ENCODE assay signal across 9 cellular contexts in the genomic region with DNA sequence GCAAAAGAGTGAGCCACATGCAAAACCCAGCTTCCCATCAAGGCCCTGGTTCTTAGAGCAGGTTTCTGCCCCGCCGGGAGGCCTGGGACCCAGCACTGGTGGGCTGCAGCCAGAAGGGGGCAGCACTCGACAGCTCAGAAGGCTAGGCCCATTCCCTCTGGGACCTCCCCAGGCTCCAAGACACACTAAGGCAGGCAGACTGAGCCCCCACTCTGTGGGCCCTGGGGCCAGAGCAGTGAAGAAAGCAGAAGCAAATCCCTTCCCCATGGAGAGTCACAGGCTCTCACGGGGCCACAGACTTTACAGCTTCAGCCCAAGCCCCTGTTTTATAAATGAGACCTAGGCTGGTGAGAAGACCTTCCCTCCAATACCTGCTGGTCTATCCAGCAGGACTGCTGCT.
DNase-seq lines count a peak whose midpoint lies in the region; TF ChIP-seq lines count a peak whose summit lies in the region.
"Had no signal": no experiment of that assay in that cellular context is flagged by ENCODE, and none has a peak within 500 bp of the region (broad histone marks: within the 10 kb centered on the region; RNA-seq: fewer than 3 reads in every experiment).

No MANE protein-coding gene starts in this region.

- no peaks in the 10 kb centered on the region for H3K9me2 ChIP-seq in MM.1S (replicated peaks; ENCODE audit: insufficient read depth, low read length)

- no peaks in the 10 kb centered on the region for H3F3A ChIP-seq in MM.1S (ENCODE audit: insufficient read depth, low read length)

- DNase-seq in DMS79 treated with DMSO at 0.1 percent for 48 hours (lab: John Stamatoyannopoulos, UW): peak; percentile 11
- no peak for DNase-seq in DMS79 (lab: John Stamatoyannopoulos, UW)
- peak; percentile 31 for DNase-seq in HFF-Myc (ENCODE audit: extremely low read depth, low read depth)
- DNase-seq in MM.1S: peak; percentile 64
- DNase-seq in SW480 (ENCODE audit: low spot score): peak; percentile 18
- peak; percentile 45 for DNase-seq in amniotic stem cell (lab: John Stamatoyannopoulos, UW)
- peak; percentile 60 to 66 for DNase-seq in hippocampal formation (lab: John Stamatoyannopoulos, UW)
- peak; percentile 35 for DNase-seq in skeletal muscle cell (ENCODE audit: low read depth)

- H4K20me1 ChIP-seq in MM.1S (ENCODE audit: insufficient read depth, low read length): no peaks in the 10 kb centered on the region

- no peak overlapping the region for H3K9ac ChIP-seq in MM.1S (ENCODE audit: low read length)
- H3K9ac ChIP-seq: BLaER1 treated with 17β-estradiol and CSF1 and Interleukin-3, amounts not matched to agents 10 nM and 100 nM had no signal

- TF ChIP-seq CTCF in HFF-Myc (IDR thresholded peaks at IDR 0.05; ENCODE audit: low read depth, low read length, missing control alignments) (peak; percentile 96), MM.1S (IDR thresholded peaks at IDR 0.05; ENCODE audit: low read length) (peak; percentile 92)

- no peak overlapping the region for H2AFZ ChIP-seq in MM.1S (ENCODE audit: low read length)

- H3K4me2 ChIP-seq in MM.1S (ENCODE audit: low read depth, low read length): no peak overlapping the region

- H3K36me3 ChIP-seq in MM.1S (replicated peaks; ENCODE audit: insufficient read depth, low read length): no peaks in the 10 kb centered on the region

- H3K79me2 ChIP-seq in MM.1S (ENCODE audit: low read length): no peaks in the 10 kb centered on the region

- no peaks in the 10 kb centered on the region for H3K9me3 ChIP-seq in MM.1S (replicated peaks; ENCODE audit: insufficient read depth, low read length)

- H3K4me1 ChIP-seq in MM.1S (ENCODE audit: low read length): no peaks in the 10 kb centered on the region

- H3K27ac ChIP-seq in MM.1S (ENCODE audit: low read length): no peak overlapping the region
- H3K27ac ChIP-seq: BLaER1 treated with 17β-estradiol and CSF1 and Interleukin-3, amounts not matched to agents 10 nM and 100 nM had no signal

- H3K4me3 ChIP-seq in HFF-Myc (replicated peaks; ENCODE audit: low read depth, low read length) (no peak overlapping the region), MM.1S (ENCODE audit: low read length) (no peak overlapping the region), skeletal muscle cell (ENCODE audit: low read depth, low read length) (no peak overlapping the region)
- H3K4me3 ChIP-seq: BLaER1 treated with 17β-estradiol and CSF1 and Interleukin-3, amounts not matched to agents 10 nM and 100 nM had no signal

- H3K27me3 ChIP-seq in MM.1S (replicated peaks; ENCODE audit: insufficient read depth, low read length): no peaks in the 10 kb centered on the region
- H3K27me3 ChIP-seq: BLaER1 treated with 17β-estradiol and CSF1 and Interleukin-3, amounts not matched to agents 10 nM and 100 nM had no signal
